Comparison of ENCODE assay signal across 1 cellular context in genomic region chr17:4150106-4150505, GRCh38.
A peak's percentile ranks its signal among the peaks of the same experiment; 100 is the strongest.
TF ChIP-seq lines count a peak whose summit lies in the region.

No MANE protein-coding gene starts in this region.

TF ChIP-seq in K562, 482 proteins besides CTCF, POLR2A, EP300 and RAD21:
- TF ChIP-seq CTCFL (IDR thresholded peaks at IDR 0.05; ENCODE audit: borderline replicate concordance, insufficient read depth, low read depth, low read length, poor library complexity, severe bottlenecking): peak; percentile 31
- TF ChIP-seq MIER1 (IDR thresholded peaks at IDR 0.05; ENCODE audit: low read depth): no peak
